15 cellular contexts compared by ENCODE assay signal in genomic region chr10:76242956-76243355, GRCh38.
DNase-seq lines count a peak whose midpoint lies in the region; ATAC-seq and TF ChIP-seq lines count a peak whose summit lies in the region.
"Had no signal": no experiment of that assay in that cellular context is flagged by ENCODE, and none has a peak within 500 bp of the region (broad histone marks: within the 10 kb centered on the region; RNA-seq: fewer than 3 reads in every experiment).

No MANE protein-coding gene starts in this region.

- ATAC-seq in GM18502 (IDR thresholded peaks at IDR 0.05; ENCODE audit: poor library complexity, unreplicated experiment): no peak
- ATAC-seq: A549 had no signal

- H3K27ac ChIP-seq in stomach: no peak overlapping the region
- H3K27ac ChIP-seq: A549; BLaER1 treated with 17β-estradiol and CSF1 and Interleukin-3, amounts not matched to agents 10 nM and 100 nM had no signal

- H3K4me3 ChIP-seq in stomach: no peak overlapping the region
- H3K4me3 ChIP-seq: A549; BLaER1 treated with 17β-estradiol and CSF1 and Interleukin-3, amounts not matched to agents 10 nM and 100 nM had no signal

- TF ChIP-seq CTCF in stomach (IDR thresholded peaks at IDR 0.05): no peak

- WGBS in stomach, 5 donors: 47 to 60% (median 56%) methylated on average over 8 of the region's 8 CpGs

- H3K9me3 ChIP-seq in stomach: no peaks in the 10 kb centered on the region
- H3K9me3 ChIP-seq: A549; BLaER1 treated with 17β-estradiol and CSF1 and Interleukin-3, amounts not matched to agents 10 nM and 100 nM had no signal

- TF ChIP-seq POLR2A in stomach (IDR thresholded peaks at IDR 0.05): no peak

- no peaks in the 10 kb centered on the region for H3K36me3 ChIP-seq in stomach
- H3K36me3 ChIP-seq: BLaER1 treated with 17β-estradiol and CSF1 and Interleukin-3, amounts not matched to agents 10 nM and 100 nM had no signal

- H3K27me3 ChIP-seq in stomach: no peaks in the 10 kb centered on the region
- H3K27me3 ChIP-seq: BLaER1 treated with 17β-estradiol and CSF1 and Interleukin-3, amounts not matched to agents 10 nM and 100 nM had no signal

- no peaks in the 10 kb centered on the region for H3K4me1 ChIP-seq in stomach
- H3K4me1 ChIP-seq: A549; BLaER1 treated with 17β-estradiol and CSF1 and Interleukin-3, amounts not matched to agents 10 nM and 100 nM had no signal

- intact Hi-C loops in stomach (cut with DNase I; ENCODE audit: low total_unique reads): no loop called here

- TF ChIP-seq EP300 in stomach (IDR thresholded peaks at IDR 0.05): no peak

- peak; percentile 8 for DNase-seq in NCI-H146 (lab: John Stamatoyannopoulos, UW)
- DNase-seq in NCI-H146 treated with DMSO at 0.1 percent for 48 hours (lab: John Stamatoyannopoulos, UW; ENCODE audit: unreplicated experiment): no peak
- peak; percentile 14 for DNase-seq in DMS153 treated with DMSO at 0.1 percent for 48 hours (lab: John Stamatoyannopoulos, UW; ENCODE audit: unreplicated experiment)
- peak; percentile 76 for DNase-seq in NCI-H1105 treated with DMSO at 0.1 percent for 48 hours (lab: John Stamatoyannopoulos, UW)
- DNase-seq in kidney glomerular epithelial cell (lab: John Stamatoyannopoulos, UW): peak; percentile 28
- DNase-seq in stomach: no peak
- no peak for DNase-seq in NCI-H2081 treated with DMSO at 0.1 percent for 48 hours (lab: John Stamatoyannopoulos, UW)
- DNase-seq: CD8-positive, alpha-beta memory T cell; DND-41; KBM-7; MV-4-11; NCI-H2081 had no signal

Comparison
In these comparisons a context has a peak if more than half of its experiments do, and no peak if none do; other contexts are left out.
1. DNase-seq: peak in NCI-H146 (single experiment), DMS153 treated with DMSO at 0.1 percent for 48 hours (single experiment), NCI-H1105 treated with DMSO at 0.1 percent for 48 hours (single experiment) and kidney glomerular epithelial cell (single experiment); none in NCI-H146 treated with DMSO at 0.1 percent for 48 hours (single experiment), stomach (single experiment) and NCI-H2081 treated with DMSO at 0.1 percent for 48 hours (single experiment).